In genomic region chr17:39938140-39938869, GRCh38 we compare ENCODE assay signal across 34 cellular contexts. TPM values are rescaled to one million over a fixed set of nuclear protein-coding genes. Genes with fewer than 3 reads are reported as not detected.
DNase-seq lines count a peak whose midpoint lies in the region; ATAC-seq and TF ChIP-seq lines count a peak whose summit lies in the region.
"Had no signal": no experiment of that assay in that cellular context is flagged by ENCODE, and none has a peak within 500 bp of the region (broad histone marks: within the 10 kb centered on the region; RNA-seq: fewer than 3 reads in every experiment).

No MANE protein-coding gene starts in this region.

- H4K20me1 ChIP-seq in OCI-LY1 (ENCODE audit: insufficient read depth, low read length): no peaks in the 10 kb centered on the region

- no peak overlapping the region for H3K9ac ChIP-seq in OCI-LY1 (ENCODE audit: low read length)

- H3K9me3 ChIP-seq in OCI-LY1 (ENCODE audit: low read length): no peaks in the 10 kb centered on the region

- ATAC-seq in GM18907 (IDR thresholded peaks at IDR 0.05; ENCODE audit: unreplicated experiment): peak; percentile 41
- no peak for ATAC-seq in activated T-cell treated with anti-CD3 and anti-CD28 coated beads, Interleukin-2, amount 50 U/mL, for 72 hours (replicated peaks in 1 of 2)
- ATAC-seq: activated CD8-positive, alpha-beta T cell treated with anti-CD3 and anti-CD28 coated beads for 36 hours; natural killer cell; SK-N-SH treated with all-trans-retinoic acid at 6 μM for 48 hours had no signal

- H3K9me2 ChIP-seq in OCI-LY1 (ENCODE audit: low read depth, low read length): no peaks in the 10 kb centered on the region

- H3K4me3 ChIP-seq in OCI-LY1 (ENCODE audit: low read depth, low read length, poor library complexity, severe bottlenecking): no peak overlapping the region
- H3K4me3 ChIP-seq: coronary artery, skin epidermis had no signal

- no peaks in the 10 kb centered on the region for H3K36me3 ChIP-seq in OCI-LY1 (ENCODE audit: insufficient read depth, low read length)

- no peak overlapping the region for H3K27ac Mint-ChIP-seq in activated T-cell treated with anti-CD3 and anti-CD28 coated beads, Interleukin-2, amount 50 U/mL, for 72 hours
- H3K27ac Mint-ChIP-seq: activated CD8-positive, alpha-beta T cell treated with anti-CD3 and anti-CD28 coated beads for 36 hours; activated naive CD8-positive, alpha-beta T cell treated with anti-CD3 and anti-CD28 coated beads, Interleukin-2, amount 10 ng/mL, durations not matched to agents 7 days and 5 days; natural killer cell; type B pancreatic cell had no signal

- peak overlapping the region; percentile 59 for H3K27ac ChIP-seq in OCI-LY1 (ENCODE audit: low read depth, low read length, poor library complexity, severe bottlenecking)
- H3K27ac ChIP-seq: coronary artery, RWPE1 had no signal

- H3K79me2 ChIP-seq in OCI-LY1 (ENCODE audit: insufficient read depth, low read length): no peaks in the 10 kb centered on the region

- DNase-seq in GM10266 (ENCODE audit: extremely low spot score) (peak; percentile 62), pons (ENCODE audit: low spot score) (peak; percentile 28), NCI-H1092 (lab: John Stamatoyannopoulos, UW) (no peak), NCI-H187 treated with DMSO at 0.1 percent for 48 hours (lab: John Stamatoyannopoulos, UW) (no peak)
- DNase-seq in activated T-cell treated with anti-CD3 and anti-CD28 coated beads, Interleukin-2, amount 50 U/mL, for 72 hours: no peak
- DNase-seq: activated CD8-positive, alpha-beta T cell treated with anti-CD3 and anti-CD28 coated beads for 36 hours; activated effector memory CD4-positive, alpha-beta T cell treated with anti-CD3 and anti-CD28 coated beads, Interleukin-2, amount 50 U/mL, for 16 hours; activated naive CD8-positive, alpha-beta T cell treated with anti-CD3 and anti-CD28 coated beads, Interleukin-2, amount 10 ng/mL, durations not matched to agents 7 days and 5 days; C1 segment of cervical spinal cord; COR-L47; DMS79 treated with DMSO at 0.1 percent for 48 hours; effector memory CD4-positive, alpha-beta T cell; islet precursor cell; midbrain; natural killer cell; NCI-H2081; NCI-H446; NCI-H774; T-helper 2 cell had no signal

- H3K4me3 Mint-ChIP-seq in activated T-cell treated with anti-CD3 and anti-CD28 coated beads, Interleukin-2, amount 50 U/mL, for 72 hours: no peak overlapping the region
- H3K4me3 Mint-ChIP-seq: activated CD8-positive, alpha-beta T cell treated with anti-CD3 and anti-CD28 coated beads for 36 hours; activated naive CD8-positive, alpha-beta T cell treated with anti-CD3 and anti-CD28 coated beads, Interleukin-2, amount 10 ng/mL, durations not matched to agents 7 days and 5 days; natural killer cell; type B pancreatic cell had no signal

- no peaks in the 10 kb centered on the region for H3F3A ChIP-seq in OCI-LY1 (ENCODE audit: insufficient read depth, low read length)

- H3K4me1 ChIP-seq in OCI-LY1 (ENCODE audit: insufficient read depth, low read length, severe bottlenecking): peaks cover 40% of the 10 kb centered on the region

- H3K27me3 Mint-ChIP-seq in activated T-cell treated with anti-CD3 and anti-CD28 coated beads, Interleukin-2, amount 50 U/mL, for 72 hours (ENCODE audit: low read depth): no peaks in the 10 kb centered on the region
- H3K27me3 Mint-ChIP-seq: activated CD8-positive, alpha-beta T cell treated with anti-CD3 and anti-CD28 coated beads for 36 hours; IgD-negative memory B cell had no signal

- no peak overlapping the region for H3K4me2 ChIP-seq in OCI-LY1 (ENCODE audit: low read length)

- no peaks in the 10 kb centered on the region for H3K27me3 ChIP-seq in OCI-LY1 (ENCODE audit: insufficient read depth, low read length)

- H2AFZ ChIP-seq in OCI-LY1 (ENCODE audit: low read length): no peak overlapping the region

- H3K9me3 Mint-ChIP-seq in activated T-cell treated with anti-CD3 and anti-CD28 coated beads, Interleukin-2, amount 50 U/mL, for 72 hours: no peaks in the 10 kb centered on the region
- H3K9me3 Mint-ChIP-seq: activated CD8-positive, alpha-beta T cell treated with anti-CD3 and anti-CD28 coated beads for 36 hours; activated naive CD8-positive, alpha-beta T cell treated with anti-CD3 and anti-CD28 coated beads, Interleukin-2, amount 10 ng/mL, durations not matched to agents 7 days and 5 days; IgD-negative memory B cell; natural killer cell; type B pancreatic cell had no signal

- H3K36me3 Mint-ChIP-seq in activated T-cell treated with anti-CD3 and anti-CD28 coated beads, Interleukin-2, amount 50 U/mL, for 72 hours (ENCODE audit: insufficient read depth in 2 of 2): no peaks in the 10 kb centered on the region
- H3K36me3 Mint-ChIP-seq: activated naive CD8-positive, alpha-beta T cell treated with anti-CD3 and anti-CD28 coated beads, Interleukin-2, amount 10 ng/mL, durations not matched to agents 7 days and 5 days; natural killer cell; type B pancreatic cell had no signal

- TF ChIP-seq CTCF in GM10266 (IDR thresholded peaks at IDR 0.05; ENCODE audit: control insufficient read depth, insufficient read depth, low read depth, missing control alignments) (peak; percentile 24), OCI-LY1 (IDR thresholded peaks at IDR 0.05; ENCODE audit: low read length) (peak; percentile 26; the same call in 1 of the 2 replicates)

- peaks cover 27% of the 10 kb centered on the region for H3K4me1 Mint-ChIP-seq in activated T-cell treated with anti-CD3 and anti-CD28 coated beads, Interleukin-2, amount 50 U/mL, for 72 hours (ENCODE audit: low read depth)
- H3K4me1 Mint-ChIP-seq: natural killer cell had no signal

RNA-seq across cellular contexts. Expression of gene LRRC3C, which starts 10.8 kb away (rescaled TPM):
- not detected for total RNA-seq in activated T-cell treated with anti-CD3 and anti-CD28 coated beads, Interleukin-2, amount 50 U/mL, for 72 hours
- total RNA-seq: activated CD8-positive, alpha-beta T cell treated with anti-CD3 and anti-CD28 coated beads for 36 hours; activated naive CD8-positive, alpha-beta T cell treated with anti-CD3 and anti-CD28 coated beads, Interleukin-2, amount 10 ng/mL, durations not matched to agents 7 days and 5 days; astrocyte; cardiac septum; fibroblast of villous mesenchyme; MCF 10A; natural killer cell; omental fat pad; renal cortical epithelial cell; subcutaneous adipose tissue had no signal

RNA-seq across cellular contexts. Expression of gene ORMDL3, which starts 10.9 kb away (rescaled TPM):
- total RNA-seq in activated T-cell treated with anti-CD3 and anti-CD28 coated beads, Interleukin-2, amount 50 U/mL, for 72 hours: 100 to 1,000 TPM; 104 to 114 TPM

RNA-seq across cellular contexts. Expression of gene GSDMB, which starts 19.9 kb away (rescaled TPM):
- 10 to 100 TPM; 57.0 to 58.0 TPM for total RNA-seq in activated T-cell treated with anti-CD3 and anti-CD28 coated beads, Interleukin-2, amount 50 U/mL, for 72 hours

RNA-seq across cellular contexts. Expression of gene GSDMA, which starts 24.5 kb away (rescaled TPM):
- 1 to 10 TPM; 2.1 to 4.6 TPM for total RNA-seq in activated T-cell treated with anti-CD3 and anti-CD28 coated beads, Interleukin-2, amount 50 U/mL, for 72 hours
- total RNA-seq: astrocyte, renal cortical epithelial cell had no signal

RNA-seq across cellular contexts. Expression of gene PSMD3, which starts 42.3 kb away (rescaled TPM):
- 100 to 1,000 TPM in 1 of 2 donors, 10 to 100 TPM in 1; 95.5 to 103 TPM for total RNA-seq in activated T-cell treated with anti-CD3 and anti-CD28 coated beads, Interleukin-2, amount 50 U/mL, for 72 hours

Comparison
In these comparisons a context has a peak if more than half of its experiments do, and no peak if none do; other contexts are left out.
1. DNase-seq: peak in GM10266 (single experiment) and pons (single experiment); none in activated T-cell treated with anti-CD3 and anti-CD28 coated beads, Interleukin-2, amount 50 U/mL, for 72 hours (0 of 2), NCI-H1092 (single experiment) and NCI-H187 treated with DMSO at 0.1 percent for 48 hours (single experiment).